11 cellular contexts compared by ENCODE assay signal in genomic region chr7:51647931-51648351, GRCh38.
DNase-seq lines count a peak whose midpoint lies in the region; ATAC-seq and TF ChIP-seq lines count a peak whose summit lies in the region.
"Had no signal": no experiment of that assay in that cellular context is flagged by ENCODE, and none has a peak within 500 bp of the region (broad histone marks: within the 10 kb centered on the region; RNA-seq: fewer than 3 reads in every experiment).

No MANE protein-coding gene starts in this region.

- no peaks in the 10 kb centered on the region for H3K36me3 Mint-ChIP-seq in endodermal cell (ENCODE audit: low read depth)
- H3K36me3 Mint-ChIP-seq: activated naive CD4-positive, alpha-beta T cell treated with anti-CD3 and anti-CD28 coated beads, Interleukin-2, amount 50 U/mL, for 72 hours had no signal

- WGBS in endodermal cell (ENCODE audit: insufficient coverage in 1 of 2, insufficient read length in 1 of 2), 2 experiments: 73 to 82% methylated on average over 12 to 14 of the region's 14 CpGs

- no peak overlapping the region for H3K9ac ChIP-seq in endodermal cell (ENCODE audit: extremely low read depth, low read length, poor library complexity, severe bottlenecking)

- H3K27ac ChIP-seq in endodermal cell (ENCODE audit: low read depth, low read length): peak overlapping the region; percentile 28

- peaks cover 12% of the 10 kb centered on the region for H3K9me3 ChIP-seq in endodermal cell (ENCODE audit: control insufficient read depth, low read length)

- peaks cover 6% of the 10 kb centered on the region for H3K4me1 ChIP-seq in endodermal cell (ENCODE audit: control insufficient read depth, insufficient read depth, low read length)

- no peak for TF ChIP-seq CTCF in endodermal cell (conservative IDR thresholded peaks at IDR 0.05)

- H3K4me3 Mint-ChIP-seq in endodermal cell: no peak overlapping the region
- H3K4me3 Mint-ChIP-seq: nephron progenitor cell had no signal

- peaks cover 26% of the 10 kb centered on the region for H3K27me3 ChIP-seq in endodermal cell (ENCODE audit: control insufficient read depth, insufficient read depth, low read length, poor library complexity, severe bottlenecking)

- H3K9me3 Mint-ChIP-seq in endodermal cell: peaks cover 9% of the 10 kb centered on the region

- no peak for ATAC-seq in HG02642 (IDR thresholded peaks at IDR 0.05; ENCODE audit: poor library complexity, unreplicated experiment)
- no peak for ATAC-seq in GM21390 (IDR thresholded peaks at IDR 0.05; ENCODE audit: unreplicated experiment)
- ATAC-seq: activated naive CD4-positive, alpha-beta T cell treated with anti-CD3 and anti-CD28 coated beads, Interleukin-2, amount 50 U/mL, for 72 hours had no signal

- no peak overlapping the region for H3K4me3 ChIP-seq in endodermal cell (ENCODE audit: low read length)

- H3K4me1 Mint-ChIP-seq in endodermal cell: peaks cover 21% of the 10 kb centered on the region

- H3K36me3 ChIP-seq in endodermal cell (ENCODE audit: control insufficient read depth, insufficient read depth, low read length): no peaks in the 10 kb centered on the region

- peak; percentile 80 for DNase-seq in DMS53 treated with DMSO at 0.1 percent for 48 hours (lab: John Stamatoyannopoulos, UW; ENCODE audit: unreplicated experiment)
- DNase-seq in NCI-H524 treated with DMSO at 0.1 percent for 48 hours (lab: John Stamatoyannopoulos, UW): peak; percentile 21
- DNase-seq in endodermal cell: peak; percentile 62
- peak; percentile 14 for DNase-seq in non-pigmented ciliary epithelial cell (ENCODE audit: low read depth)
- no peak for DNase-seq in stimulated activated CD4-positive, alpha-beta T cell treated with anti-CD3 and anti-CD28 coated beads, Interleukin-4, amount 100 ng/mL, for 24 hours
- no peak for DNase-seq in effector CD4-positive, alpha-beta T cell
- DNase-seq: activated CD4-positive, alpha-beta T cell treated with anti-CD3 and anti-CD28 coated beads for 1 hour; nephron progenitor cell had no signal

- peaks cover 60% of the 10 kb centered on the region for H3K27me3 Mint-ChIP-seq in endodermal cell (ENCODE audit: insufficient read depth)

- peak overlapping the region; percentile 82 for H3K27ac Mint-ChIP-seq in endodermal cell
- H3K27ac Mint-ChIP-seq: activated naive CD4-positive, alpha-beta T cell treated with anti-CD3 and anti-CD28 coated beads, Interleukin-2, amount 50 U/mL, for 72 hours; nephron progenitor cell had no signal

Comparison
In these comparisons a context has a peak if more than half of its experiments do, and no peak if none do; other contexts are left out.
1. DNase-seq: peak in DMS53 treated with DMSO at 0.1 percent for 48 hours (single experiment), NCI-H524 treated with DMSO at 0.1 percent for 48 hours (single experiment), endodermal cell (single experiment) and non-pigmented ciliary epithelial cell (single experiment); none in stimulated activated CD4-positive, alpha-beta T cell treated with anti-CD3 and anti-CD28 coated beads, Interleukin-4, amount 100 ng/mL, for 24 hours (single experiment) and effector CD4-positive, alpha-beta T cell (single experiment).